In the genomic region with DNA sequence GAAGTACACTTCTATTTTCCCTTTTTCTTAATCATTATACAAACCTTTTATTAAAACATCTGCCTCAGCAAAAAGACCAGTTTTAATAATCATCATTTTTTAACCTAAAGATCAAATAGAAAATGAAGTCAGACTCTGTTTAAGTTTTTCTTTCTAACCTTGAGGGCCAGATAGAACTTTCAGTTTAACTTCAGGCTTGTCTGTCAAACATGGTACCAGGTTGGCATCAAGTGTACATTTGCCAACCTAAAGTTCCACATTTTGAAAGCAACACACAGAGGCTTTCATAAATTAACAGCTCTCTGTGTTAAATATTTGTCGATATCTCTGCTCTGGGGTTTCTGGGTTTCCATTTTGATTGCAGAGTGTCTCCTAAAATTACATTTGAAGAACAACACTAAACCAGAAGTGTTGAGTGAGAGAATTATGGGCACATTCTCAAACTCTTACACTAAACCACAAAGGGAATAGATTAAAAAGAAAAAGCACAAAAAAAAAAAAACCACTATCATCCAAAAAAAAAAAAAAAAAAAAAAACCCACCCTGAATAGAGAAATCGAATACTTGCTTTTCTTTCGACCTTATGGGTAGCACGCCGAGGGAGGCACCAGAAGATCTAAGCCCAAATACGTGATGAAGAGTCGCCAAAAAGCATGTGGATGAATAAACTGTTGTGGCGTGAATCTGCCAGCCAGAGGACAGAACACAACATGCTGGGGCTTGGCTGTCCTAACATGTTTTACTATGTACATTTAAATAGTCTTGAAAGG, we compare ENCODE assay signal across 12 cellular contexts.
DNase-seq lines count a peak whose midpoint lies in the region; ATAC-seq, FAIRE-seq and TF ChIP-seq lines count a peak whose summit lies in the region.
"Had no signal": no experiment of that assay in that cellular context is flagged by ENCODE, and none has a peak within 500 bp of the region (broad histone marks: within the 10 kb centered on the region; RNA-seq: fewer than 3 reads in every experiment).

No MANE protein-coding gene starts in this region.

- H3K9ac ChIP-seq in mucosa of rectum (ENCODE audit: low read depth in 1 of 2, low read length in 2 of 2), result peak overlapping the region in 1 of 2 donors; percentile 26

- peaks cover 23% of the 10 kb centered on the region for H3K4me1 Mint-ChIP-seq in stimulated activated naive CD8-positive, alpha-beta T cell treated with anti-CD3 and anti-CD28 coated beads, Interleukin-15, Interleukin-2, amounts not matched to agents 100 ng/mL and 50 ng/mL, for 24 hours (ENCODE audit: low read depth)
- H3K4me1 Mint-ChIP-seq in effector memory CD8-positive, alpha-beta T cell (ENCODE audit: low read depth in 2 of 2), result no peaks in the 10 kb centered on the region
- H3K4me1 Mint-ChIP-seq: activated CD4-positive, alpha-beta T cell treated with anti-CD3 and anti-CD28 coated beads, Interleukin-2, amount 10 ng/mL, durations not matched to agents 24 days and 14 days had no signal

- no peaks in the 10 kb centered on the region for H3K27me3 ChIP-seq in dorsolateral prefrontal cortex
- H3K27me3 ChIP-seq in mucosa of rectum (ENCODE audit: control insufficient read depth in 2 of 2, insufficient read depth in 2 of 2, low read length in 2 of 2), result no peaks in the 10 kb centered on the region

- H3K36me3 Mint-ChIP-seq in stimulated activated naive CD8-positive, alpha-beta T cell treated with anti-CD3 and anti-CD28 coated beads, Interleukin-15, Interleukin-2, amounts not matched to agents 100 ng/mL and 50 ng/mL, for 24 hours (ENCODE audit: low read depth), result peaks cover 3% of the 10 kb centered on the region
- no peaks in the 10 kb centered on the region for H3K36me3 Mint-ChIP-seq in effector memory CD8-positive, alpha-beta T cell (ENCODE audit: insufficient read depth)

- H3K9me3 ChIP-seq in mucosa of rectum (ENCODE audit: control insufficient read depth in 2 of 2, low read length in 2 of 2), result no peaks in the 10 kb centered on the region

- H3K9me3 Mint-ChIP-seq in stimulated activated naive CD8-positive, alpha-beta T cell treated with anti-CD3 and anti-CD28 coated beads, Interleukin-15, Interleukin-2, amounts not matched to agents 100 ng/mL and 50 ng/mL, for 24 hours, result no peaks in the 10 kb centered on the region
- H3K9me3 Mint-ChIP-seq in effector memory CD8-positive, alpha-beta T cell, result peaks cover 0 to 5% of the 10 kb centered on the region in 2 donors
- H3K9me3 Mint-ChIP-seq: activated CD4-positive, alpha-beta T cell treated with anti-CD3 and anti-CD28 coated beads, Interleukin-2, amount 10 ng/mL, durations not matched to agents 24 days and 14 days had no signal

- H3K4me3 ChIP-seq in dorsolateral prefrontal cortex (peak overlapping the region; percentile 34 to 76 (median 59)), mucosa of rectum (ENCODE audit: low read length in 2 of 2) (no peak overlapping the region)

- no peaks in the 10 kb centered on the region for H3K36me3 ChIP-seq in mucosa of rectum (ENCODE audit: control insufficient read depth in 2 of 2, insufficient read depth in 2 of 2, low read length in 2 of 2)

- no peak overlapping the region for H3K4me3 Mint-ChIP-seq in stimulated activated naive CD8-positive, alpha-beta T cell treated with anti-CD3 and anti-CD28 coated beads, Interleukin-15, Interleukin-2, amounts not matched to agents 100 ng/mL and 50 ng/mL, for 24 hours
- H3K4me3 Mint-ChIP-seq in effector memory CD8-positive, alpha-beta T cell, result no peak overlapping the region
- H3K4me3 Mint-ChIP-seq: activated CD4-positive, alpha-beta T cell treated with anti-CD3 and anti-CD28 coated beads, Interleukin-2, amount 10 ng/mL, durations not matched to agents 24 days and 14 days had no signal

- peak in 5 of 56 donors; percentile 3 to 19 (median 6) for TF ChIP-seq CTCF in dorsolateral prefrontal cortex (IDR thresholded peaks at IDR 0.05 in 54 of 56, conservative IDR thresholded peaks at IDR 0.05 in 2 of 56; ENCODE audit: low read depth in 1 of 56, partially characterized antibody in 56 of 56)

- H3K27ac Mint-ChIP-seq in stimulated activated naive CD8-positive, alpha-beta T cell treated with anti-CD3 and anti-CD28 coated beads, Interleukin-15, Interleukin-2, amounts not matched to agents 100 ng/mL and 50 ng/mL, for 24 hours, result peak overlapping the region; percentile 45
- H3K27ac Mint-ChIP-seq in effector memory CD8-positive, alpha-beta T cell, result no peak overlapping the region
- H3K27ac Mint-ChIP-seq: activated CD4-positive, alpha-beta T cell treated with anti-CD3 and anti-CD28 coated beads, Interleukin-2, amount 10 ng/mL, durations not matched to agents 24 days and 14 days had no signal

- H3K27ac ChIP-seq in dorsolateral prefrontal cortex (peak overlapping the region; percentile 68 to 99 (median 93)), mucosa of rectum (ENCODE audit: low read depth in 2 of 2, low read length in 2 of 2) (peak overlapping the region; percentile 29 to 57)

- H3K4me1 ChIP-seq in mucosa of rectum (ENCODE audit: control insufficient read depth in 2 of 2, insufficient read depth in 2 of 2, low read length in 2 of 2), result no peaks in the 10 kb centered on the region

- intact Hi-C loops in dorsolateral prefrontal cortex (cut with DNase I), result loop anchor here (1.0 to 5.0 kb wide), 3 partner anchors 36 to 361 kb away; no protein-coding TSS in a partner anchor

- no peak for DNase-seq in stimulated activated naive CD8-positive, alpha-beta T cell treated with anti-CD3 and anti-CD28 coated beads, Interleukin-15, Interleukin-2, amounts not matched to agents 100 U/mL and 50 U/mL, for 24 hours
- DNase-seq in dorsolateral prefrontal cortex, result peak in 6 of 10 donors; percentile 41 to 62 (median 56)
- no peak for DNase-seq in frontal cortex (ENCODE audit: low spot score in 2 of 2)
- DNase-seq in central memory CD4-positive, alpha-beta T cell, result no peak
- no peak for DNase-seq in effector memory CD8-positive, alpha-beta T cell
- DNase-seq: activated CD4-positive, alpha-beta T cell treated with anti-CD3 and anti-CD28 coated beads, Interleukin-2, amount 10 ng/mL, durations not matched to agents 24 days and 14 days; erythroblast; NCI-H1417; stimulated activated CD4-positive, alpha-beta T cell treated with anti-CD3 and anti-CD28 coated beads, Interleukin-4, amount 100 ng/mL, for 24 hours had no signal

- FAIRE-seq in frontal cortex (lab: Jason Lieb, UNC), result no peak

- peaks cover 6% of the 10 kb centered on the region for H3K27me3 Mint-ChIP-seq in stimulated activated naive CD8-positive, alpha-beta T cell treated with anti-CD3 and anti-CD28 coated beads, Interleukin-15, Interleukin-2, amounts not matched to agents 100 ng/mL and 50 ng/mL, for 24 hours
- no peaks in the 10 kb centered on the region for H3K27me3 Mint-ChIP-seq in effector memory CD8-positive, alpha-beta T cell

- no peak for ATAC-seq in stimulated activated naive CD8-positive, alpha-beta T cell treated with anti-CD3 and anti-CD28 coated beads, Interleukin-15, Interleukin-2, amounts not matched to agents 100 U/mL and 50 U/mL, for 24 hours
- no peak for ATAC-seq in GM18858 (IDR thresholded peaks at IDR 0.05; ENCODE audit: unreplicated experiment)
- no peak for ATAC-seq in effector memory CD8-positive, alpha-beta T cell (replicated peaks)

Comparison
In these comparisons a context has a peak if more than half of its experiments do, and no peak if none do; other contexts are left out.
1. DNase-seq: peak in dorsolateral prefrontal cortex (6 of 10); none in stimulated activated naive CD8-positive, alpha-beta T cell treated with anti-CD3 and anti-CD28 coated beads, Interleukin-15, Interleukin-2, amounts not matched to agents 100 U/mL and 50 U/mL, for 24 hours (single experiment), frontal cortex (0 of 2), central memory CD4-positive, alpha-beta T cell (single experiment) and effector memory CD8-positive, alpha-beta T cell (0 of 3).
2. H3K4me3 ChIP-seq: peak in dorsolateral prefrontal cortex (59 of 59); none in mucosa of rectum (0 of 2).